Comparison of ENCODE assay signal across 8 cellular contexts in the genomic region with DNA sequence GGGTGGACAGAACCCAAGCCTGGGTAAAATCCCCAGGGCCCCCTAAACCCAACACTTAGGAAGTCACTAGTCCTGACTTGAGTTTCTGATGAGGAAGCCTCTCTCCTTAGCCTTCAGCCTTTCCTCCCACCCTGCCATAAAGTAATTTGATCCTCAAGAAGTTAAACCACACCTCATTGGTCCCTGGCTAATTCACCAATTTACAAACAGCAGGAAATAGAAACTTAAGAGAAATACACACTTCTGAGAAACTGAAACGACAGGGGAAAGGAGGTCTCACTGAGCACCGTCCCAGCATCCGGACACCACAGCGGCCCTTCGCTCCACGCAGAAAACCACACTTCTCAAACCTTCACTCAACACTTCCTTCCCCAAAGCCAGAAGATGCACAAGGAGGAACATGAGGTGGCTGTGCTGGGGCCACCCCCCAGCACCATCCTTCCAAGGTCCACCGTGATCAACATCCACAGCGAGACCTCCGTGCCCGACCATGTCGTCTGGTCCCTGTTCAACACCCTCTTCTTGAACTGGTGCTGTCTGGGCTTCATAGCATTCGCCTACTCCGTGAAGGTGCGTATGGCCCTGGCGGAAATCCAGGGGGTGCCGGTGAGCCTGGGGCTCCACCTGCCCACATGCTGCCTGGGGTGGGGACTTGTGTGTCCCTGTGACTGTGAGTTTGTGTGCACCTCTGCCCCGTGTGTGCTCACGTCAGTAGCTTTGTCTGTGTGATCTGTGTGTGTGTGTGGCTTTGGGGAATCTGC. TPM values are rescaled to one million over a fixed set of nuclear protein-coding genes. Genes with fewer than 3 reads are reported as not detected.
DNase-seq lines count a peak whose midpoint lies in the region; ATAC-seq, FAIRE-seq and TF ChIP-seq lines count a peak whose summit lies in the region.

Gene IFITM1, plus strand, starts transcription at position 254 of the 761 bp plus-strand sequence. Its CDS starts 131 bp downstream, at position 385.

- CTCF ChIA-PET in WTC11 (lab: Charles Lee): no interaction called here

- ATAC-seq in HG03103 (IDR thresholded peaks at IDR 0.05; ENCODE audit: low read depth, unreplicated experiment): peak; percentile 26
- peak; percentile 29 for ATAC-seq in WTC11
- no peak for ATAC-seq in GM21526 (IDR thresholded peaks at IDR 0.05; ENCODE audit: low FRiP score, unreplicated experiment)

- no peaks in the 10 kb centered on the region for H3K9me3 Mint-ChIP-seq in WTC11

- H3K9me3 ChIP-seq in duodenal mucosa (ENCODE audit: control insufficient read depth in 1 of 2, low read length in 2 of 2) (no peaks in the 10 kb centered on the region), tibial nerve (no peaks in the 10 kb centered on the region)

- H3K4me1 Mint-ChIP-seq in WTC11: peaks cover 49% of the 10 kb centered on the region

- H3K4me3 ChIP-seq in duodenal mucosa (ENCODE audit: low read depth in 1 of 2, low read length in 2 of 2) (peak within 1 kb of the TSS; percentile 71 to 74), tibial nerve (peak within 1 kb of the TSS; percentile 40 to 55 (median 46))

- peak; percentile 94 for TF ChIP-seq POLR2A in GM12892 (IDR thresholded peaks at IDR 0.05; ENCODE audit: low read depth, low read length)
- peak in 1 of 2 donors; percentile 75 for TF ChIP-seq POLR2A in tibial nerve (IDR thresholded peaks at IDR 0.05)

- no peaks in the 10 kb centered on the region for H3K36me3 ChIP-seq in duodenal mucosa (ENCODE audit: control insufficient read depth in 1 of 2, insufficient read depth in 2 of 2, low read length in 2 of 2)
- no peaks in the 10 kb centered on the region for H3K36me3 ChIP-seq in tibial nerve

- peak within 1 kb of the TSS; percentile 65 for H3K27ac ChIP-seq in duodenal mucosa (ENCODE audit: low read depth, low read length)
- peak within 1 kb of the TSS; percentile 66 to 92 (median 90) for H3K27ac ChIP-seq in tibial nerve

- POLR2A ChIA-PET in WTC11 (lab: Charles Lee): no interaction called here

- H3K27me3 ChIP-seq in duodenal mucosa (ENCODE audit: control insufficient read depth in 1 of 2, insufficient read depth in 2 of 2, low read length in 2 of 2) (peaks cover 0 to 4% of the 10 kb centered on the region in 2 donors), tibial nerve (no peaks in the 10 kb centered on the region)

- peak; percentile 12 to 86 for TF ChIP-seq EP300 in tibial nerve (IDR thresholded peaks at IDR 0.05)

- H3K4me1 ChIP-seq in duodenal mucosa (ENCODE audit: control insufficient read depth in 1 of 2, insufficient read depth in 2 of 2, low read length in 2 of 2) (peaks cover 33 to 65% of the 10 kb centered on the region in 2 donors), tibial nerve (peaks cover 0 to 63% (median 33%) of the 10 kb centered on the region in 4 donors)

- WGBS in tibial nerve, 2 donors: 31 to 52% methylated on average over 18 of the region's 18 CpGs

- TF ChIP-seq CTCF in WTC11 (IDR thresholded peaks at IDR 0.05) (no peak), tibial nerve (IDR thresholded peaks at IDR 0.05) (no peak)

- no peaks in the 10 kb centered on the region for H3K27me3 Mint-ChIP-seq in WTC11 (ENCODE audit: low read depth)

- peak within 1 kb of the TSS; percentile 97 for H3K4me3 Mint-ChIP-seq in WTC11

- FAIRE-seq in GM12892 (lab: Jason Lieb, UNC): peak; percentile 95

- peak within 1 kb of the TSS; percentile 98 for H3K27ac Mint-ChIP-seq in WTC11

- peaks cover 11% of the 10 kb centered on the region for H3K36me3 Mint-ChIP-seq in WTC11

- peak; percentile 76 for DNase-seq in GM12892 (ENCODE audit: insufficient read length)
- DNase-seq in WTC11 (ENCODE audit: low spot score): no peak
- peak; percentile 42 for DNase-seq in medulla oblongata (ENCODE audit: extremely low spot score)
- peak in 1 of 2 donors; percentile 53 for DNase-seq in tibial nerve (ENCODE audit: low spot score in 2 of 2)
- no peak for DNase-seq in amygdala (lab: John Stamatoyannopoulos, UW)

- H3K9ac ChIP-seq in duodenal mucosa (ENCODE audit: low read depth in 1 of 2, low read length in 2 of 2): peak within 1 kb of the TSS; percentile 69 to 90

TF ChIP-seq in WTC11, 78 proteins besides CTCF, POLR2A, EP300 and RAD21:
- TF ChIP-seq ZNF232 (CRISPR knock-in tag; IDR thresholded peaks at IDR 0.05) (peak; percentile 42; the same call in 1 of the 2 replicates), MYBL2 (CRISPR knock-in tag; IDR thresholded peaks at IDR 0.05) (0 out of 2 replicates have a peak, but pooled peaks have one; percentile 44), SMAD3 (CRISPR knock-in tag; IDR thresholded peaks at IDR 0.05; ENCODE audit: borderline replicate concordance) (0 out of 2 replicates have a peak, but pooled peaks have one; percentile 49), NR3C1 (CRISPR knock-in tag; conservative IDR thresholded peaks at IDR 0.05; ENCODE audit: low read depth) (no peak), FOXP4 (CRISPR knock-in tag; IDR thresholded peaks at IDR 0.05) (0 out of 2 replicates have a peak, but pooled peaks have one; percentile 42), SP1 (CRISPR knock-in tag; conservative IDR thresholded peaks at IDR 0.05) (no peak)
- TF ChIP-seq, protein P1, sequence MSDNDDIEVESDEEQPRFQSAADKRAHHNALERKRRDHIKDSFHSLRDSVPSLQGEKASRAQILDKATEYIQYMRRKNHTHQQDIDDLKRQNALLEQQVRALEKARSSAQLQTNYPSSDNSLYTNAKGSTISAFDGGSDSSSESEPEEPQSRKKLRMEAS (CRISPR knock-in tag; IDR thresholded peaks at IDR 0.05): peak; percentile 33; the same call in 1 of the 2 replicates

RNA-seq across cellular contexts. Expression of gene IFITM1, which starts in this region (rescaled TPM):
- polyA plus RNA-seq in GM12892 (2012; ENCODE audit: missing spikeins): 237 TPM
- total RNA-seq in WTC11 (2021): 544 to 679 TPM (median 640 TPM) in 3 replicates
- 100 to 1,000 TPM; 216 to 431 (median 256) TPM for total RNA-seq in tibial nerve

Comparison
In these comparisons a context has a peak if more than half of its experiments do, and no peak if none do; other contexts are left out.
1. DNase-seq: peak in GM12892 (single experiment) and medulla oblongata (single experiment); none in WTC11 (single experiment) and amygdala (0 of 56).